8 cellular contexts compared by ENCODE assay signal in genomic region chr19:1853295-1854031, GRCh38. TPM values are rescaled to one million over a fixed set of nuclear protein-coding genes. Genes with fewer than 3 reads are reported as not detected.
DNase-seq lines count a peak whose midpoint lies in the region; ATAC-seq and TF ChIP-seq lines count a peak whose summit lies in the region.

No MANE protein-coding gene starts in this region.

- peak; percentile 96 for TF ChIP-seq CTCF in A673 (conservative IDR thresholded peaks at IDR 0.05; ENCODE audit: low read depth, low read length)

- ATAC-seq in GM18498 (IDR thresholded peaks at IDR 0.05; ENCODE audit: unreplicated experiment) (peak; percentile 26), HG03025 (IDR thresholded peaks at IDR 0.05; ENCODE audit: low FRiP score, unreplicated experiment) (no peak)

- DNase-seq in A673 (ENCODE audit: low spot score) (peak; percentile 89), NCI-H69 (lab: John Stamatoyannopoulos, UW) (peak; percentile 91), dermis blood vessel endothelial cell (peak; percentile 89), medulla oblongata (ENCODE audit: extremely low spot score) (peak; percentile 67)
- DNase-seq in activated CD4-positive, alpha-beta T cell treated with anti-CD3 and anti-CD28 coated beads, Interleukin-2, amount 50 U/mL, for 1 hour = peak; percentile 79
- peak; percentile 75 for DNase-seq in stimulated activated CD8-positive, alpha-beta memory T cell treated with anti-CD3 and anti-CD28 coated beads, Interleukin-4, amount 100 ng/mL, for 24 hours (ENCODE audit: low read depth)

- CTCF ChIA-PET in A673 (lab: Charles Lee) = no interaction called here

- BruUV-seq in A673 (replicated peaks; lab: Mats Ljungman, UMichigan) = TSS peak; percentile 47

- H3K36me3 ChIP-seq in A673 (ENCODE audit: insufficient read depth, low read length, poor library complexity, severe bottlenecking) = peaks cover 4% of the 10 kb centered on the region

- no peak overlapping the region for H3K4me3 ChIP-seq in A673 (ENCODE audit: low read depth, low read length, poor library complexity, severe bottlenecking)

- peaks cover 68% of the 10 kb centered on the region for H3K4me1 ChIP-seq in A673 (ENCODE audit: insufficient read depth, low read length, poor library complexity, severe bottlenecking)

- no peaks in the 10 kb centered on the region for H3K27me3 ChIP-seq in A673 (replicated peaks; ENCODE audit: insufficient read depth, low read depth, low read length, poor library complexity)

- intact Hi-C loops in A673 (cut with micrococcal nuclease; ENCODE audit: unreplicated experiment) = no loop called here

- peak overlapping the region; percentile 76 for H3K27ac ChIP-seq in A673 (ENCODE audit: low read depth, low read length, poor library complexity, severe bottlenecking)

- POLR2A ChIA-PET in A673 (lab: Charles Lee; ENCODE audit: low non-redundant PET) = no interaction called here

- H3K9me3 ChIP-seq in A673 (ENCODE audit: low read depth, low read length, poor library complexity, severe bottlenecking) = no peaks in the 10 kb centered on the region

RNA-seq across cellular contexts. Expression of gene REXO1, which starts 5.2 kb away (rescaled TPM):
- total RNA-seq in A673 (2021) (50.6 and 53.0 TPM in 2 replicates), dermis blood vessel endothelial cell (8.7 and 14.0 TPM in 2 replicates)

RNA-seq across cellular contexts. Expression of gene KLF16, which starts 9.9 kb away (rescaled TPM):
- total RNA-seq in A673 (2021) (46.8 and 49.1 TPM in 2 replicates), dermis blood vessel endothelial cell (5.3 and 9.5 TPM in 2 replicates)

RNA-seq across cellular contexts. Expression of gene ABHD17A, which starts 31.8 kb away (rescaled TPM):
- 56.9 and 60.0 TPM in 2 replicates for total RNA-seq in A673 (2021)
- total RNA-seq in dermis blood vessel endothelial cell = 111 and 142 TPM in 2 replicates

RNA-seq across cellular contexts. Expression of gene ATP8B3, which starts 41.4 kb away (rescaled TPM):
- total RNA-seq in A673 (2021) = 8.7 and 10.7 TPM in 2 replicates
- 0.85 and 1.2 TPM in 2 replicates for total RNA-seq in dermis blood vessel endothelial cell

RNA-seq across cellular contexts. Expression of gene ADAT3, which starts 51.7 kb away (rescaled TPM):
- total RNA-seq in A673 (2021) (14.1 and 18.0 TPM in 2 replicates), dermis blood vessel endothelial cell (5.8 and 6.2 TPM in 2 replicates)
